17 cellular contexts compared by ENCODE assay signal in the genomic region with DNA sequence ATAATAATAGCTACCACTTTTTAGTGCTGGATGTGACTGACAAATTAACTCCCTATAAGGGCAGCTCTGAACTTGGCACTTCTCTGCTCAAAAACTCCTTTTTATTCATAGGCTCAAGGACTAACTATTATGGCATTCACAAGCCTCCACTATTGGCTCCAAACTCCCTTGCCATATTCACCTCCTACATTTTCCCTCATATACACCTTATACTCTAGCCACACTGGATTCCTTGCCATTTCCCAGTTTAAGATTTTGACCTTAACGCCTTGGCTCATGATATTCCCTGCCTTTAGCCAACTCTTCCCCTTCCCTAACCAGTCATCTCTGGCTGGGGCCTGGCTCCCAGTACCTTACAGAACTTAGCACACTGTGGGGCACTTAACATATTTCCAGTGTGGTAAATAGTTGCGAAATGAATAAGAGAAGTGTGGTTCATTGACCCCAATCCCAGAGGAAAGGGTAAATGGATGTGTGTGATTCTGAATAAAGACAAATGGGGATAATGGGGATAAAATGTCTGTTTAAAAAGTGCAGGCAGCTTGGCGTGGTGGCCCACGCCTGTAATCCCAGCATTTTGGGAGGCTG.
"Had no signal": no experiment of that assay in that cellular context is flagged by ENCODE, and none has a peak within 500 bp of the region (broad histone marks: within the 10 kb centered on the region; RNA-seq: fewer than 3 reads in every experiment).

No MANE protein-coding gene starts in this region.

- DNase-seq: activated CD4-positive, alpha-beta memory T cell treated with anti-CD3 and anti-CD28 coated beads for 36 hours; activated CD4-positive, alpha-beta T cell treated with anti-CD3 and anti-CD28 coated beads for 36 hours; activated gamma-delta T cell treated with Interleukin-2 at 50 U/mL for 16 hours; activated naive CD8-positive, alpha-beta T cell treated with anti-CD3 and anti-CD28 coated beads, Interleukin-2, amount 10 ng/mL, durations not matched to agents 7 days and 5 days; activated T-cell treated with anti-CD3 and anti-CD28 coated beads, Interleukin-2, amount 50 U/mL, for 4 hours; aorta; endodermal cell; gastrocnemius medialis; heart left ventricle; immature natural killer cell; mammary epithelial cell; retina; stimulated activated CD4-positive, alpha-beta T cell treated with anti-CD3 and anti-CD28 coated beads, Interleukin-2, amount 100 ng/mL, for 48 hours; T1000 had no signal

- H3K79me2 ChIP-seq: parathyroid adenoma had no signal

- FAIRE-seq: bronchial epithelial cell had no signal

- H3K4me3 Mint-ChIP-seq: activated CD4-positive, alpha-beta memory T cell treated with anti-CD3 and anti-CD28 coated beads for 36 hours; activated CD4-positive, alpha-beta T cell treated with anti-CD3 and anti-CD28 coated beads for 36 hours; activated naive CD8-positive, alpha-beta T cell treated with anti-CD3 and anti-CD28 coated beads, Interleukin-2, amount 10 ng/mL, durations not matched to agents 7 days and 5 days; activated T-cell treated with anti-CD3 and anti-CD28 coated beads, Interleukin-2, amount 50 U/mL, for 4 hours; endodermal cell; immature natural killer cell; stimulated activated memory B cell treated with anti-CD40 and anti-IgM and Interleukin-4, amounts not matched to agents 10 μg/mL and 1 μg/mL and 100 μg/mL, for 72 hours had no signal

- H3K9me3 ChIP-seq: gastrocnemius medialis, heart left ventricle had no signal

- H2AFZ ChIP-seq: parathyroid adenoma had no signal

- H3K27me3 ChIP-seq: gastrocnemius medialis, heart left ventricle had no signal

- H3K27ac Mint-ChIP-seq: activated CD4-positive, alpha-beta memory T cell treated with anti-CD3 and anti-CD28 coated beads for 36 hours; activated naive CD8-positive, alpha-beta T cell treated with anti-CD3 and anti-CD28 coated beads, Interleukin-2, amount 10 ng/mL, durations not matched to agents 7 days and 5 days; endodermal cell; stimulated activated memory B cell treated with anti-CD40 and anti-IgM and Interleukin-4, amounts not matched to agents 10 μg/mL and 1 μg/mL and 100 μg/mL, for 72 hours had no signal

- H3K27ac ChIP-seq: gastrocnemius medialis, heart left ventricle, parathyroid adenoma had no signal

- H3K27me3 Mint-ChIP-seq: activated CD4-positive, alpha-beta memory T cell treated with anti-CD3 and anti-CD28 coated beads for 36 hours; activated CD4-positive, alpha-beta T cell treated with anti-CD3 and anti-CD28 coated beads for 36 hours; stimulated activated memory B cell treated with anti-CD40 and anti-IgM and Interleukin-4, amounts not matched to agents 10 μg/mL and 1 μg/mL and 100 μg/mL, for 72 hours had no signal

- H3K36me3 Mint-ChIP-seq: activated CD4-positive, alpha-beta memory T cell treated with anti-CD3 and anti-CD28 coated beads for 36 hours; stimulated activated memory B cell treated with anti-CD40 and anti-IgM and Interleukin-4, amounts not matched to agents 10 μg/mL and 1 μg/mL and 100 μg/mL, for 72 hours had no signal

- H3K4me1 Mint-ChIP-seq: endodermal cell had no signal

- H3K36me3 ChIP-seq: gastrocnemius medialis, heart left ventricle had no signal

- H3K4me3 ChIP-seq: gastrocnemius medialis, heart left ventricle had no signal

- ATAC-seq: gastrocnemius medialis; heart left ventricle; stimulated activated memory B cell treated with anti-CD40 and anti-IgM and Interleukin-4, amounts not matched to agents 10 μg/mL and 1 μg/mL and 100 μg/mL, for 72 hours had no signal

- H3K9me3 Mint-ChIP-seq: activated CD4-positive, alpha-beta memory T cell treated with anti-CD3 and anti-CD28 coated beads for 36 hours; activated T-cell treated with anti-CD3 and anti-CD28 coated beads, Interleukin-2, amount 50 U/mL, for 4 hours; endodermal cell; immature natural killer cell; stimulated activated memory B cell treated with anti-CD40 and anti-IgM and Interleukin-4, amounts not matched to agents 10 μg/mL and 1 μg/mL and 100 μg/mL, for 72 hours had no signal

- H3K9ac ChIP-seq: parathyroid adenoma had no signal
